Comparison of ENCODE assay signal across 2 cellular contexts in genomic region chr11:97419729-97420128, GRCh38.
TF ChIP-seq lines count a peak whose summit lies in the region.

No MANE protein-coding gene starts in this region.

TF ChIP-seq in IMR-90, 13 proteins besides CTCF, POLR2A, EP300 and RAD21:
- TF ChIP-seq MAFK (IDR thresholded peaks at IDR 0.05; ENCODE audit: low read depth, low read length), result peak; percentile 78
- no peak for TF ChIP-seq SMC3 (IDR thresholded peaks at IDR 0.05; ENCODE audit: low read depth, low read length)
- TF ChIP-seq RFX5 (IDR thresholded peaks at IDR 0.05; ENCODE audit: low read depth, low read length), result no peak
- TF ChIP-seq MXI1 (IDR thresholded peaks at IDR 0.05; ENCODE audit: borderline replicate concordance, low read depth, low read length), result no peak
- TF ChIP-seq FOS (IDR thresholded peaks at IDR 0.05; ENCODE audit: low read depth, low read length), result no peak
- no peak for TF ChIP-seq CEBPB (IDR thresholded peaks at IDR 0.05; ENCODE audit: low read depth, low read length)
- TF ChIP-seq CHD1 (IDR thresholded peaks at IDR 0.05; ENCODE audit: low read depth, low read length), result no peak
TF ChIP-seq in IMR-90: peak in this region for 1.

TF ChIP-seq in H1, 55 proteins besides CTCF, POLR2A, EP300 and RAD21:
- TF ChIP-seq MAFK (IDR thresholded peaks at IDR 0.05; ENCODE audit: low read depth, low read length), result peak; percentile 33; the same call in 1 of the 2 replicates
- TF ChIP-seq JUN (IDR thresholded peaks at IDR 0.05; ENCODE audit: low read depth, low read length), result no peak
